ENCODE assay signal across 19 cellular contexts in genomic region chr5:56306433-56307150, GRCh38.
"Had no signal": no experiment of that assay in that cellular context is flagged by ENCODE, and none has a peak within 500 bp of the region (broad histone marks: within the 10 kb centered on the region; RNA-seq: fewer than 3 reads in every experiment).

No MANE protein-coding gene starts in this region.

- DNase-seq: activated CD4-positive, alpha-beta T cell treated with anti-CD3 and anti-CD28 coated beads, Interleukin-2, amount 10 ng/mL, durations not matched to agents 7 days and 5 days; activated CD4-positive, CD25-positive, alpha-beta regulatory T cell; activated CD8-positive, alpha-beta memory T cell treated with anti-CD3 and anti-CD28 coated beads for 24 hours; activated naive CD4-positive, alpha-beta T cell treated with anti-CD3 and anti-CD28 coated beads for 36 hours; adrenal gland; caudate nucleus; effector CD8-positive, alpha-beta T cell; heart left ventricle; natural killer cell; nucleus accumbens; right lobe of liver; stimulated activated CD4-positive, alpha-beta T cell treated with anti-CD3 and anti-CD28 coated beads, Interleukin-2, amount 100 ng/mL, for 24 hours; stimulated activated naive CD4-positive, alpha-beta T cell treated with Interleukin-2 at 50 U/mL for 16 hours; upper lobe of left lung had no signal

- H3K36me3 ChIP-seq: adrenal gland, heart left ventricle, prostate gland, right lobe of liver, upper lobe of left lung had no signal

- FAIRE-seq: frontal cortex, islet of Langerhans, TTC549 had no signal

- ATAC-seq: heart left ventricle, natural killer cell, right lobe of liver had no signal

- H3K4me3 ChIP-seq: adrenal gland, coronary artery, heart left ventricle, prostate gland, right lobe of liver, upper lobe of left lung had no signal

- H3K27ac ChIP-seq: adrenal gland, coronary artery, heart left ventricle, prostate gland, right lobe of liver, upper lobe of left lung had no signal

- H3K27me3 ChIP-seq: adrenal gland, heart left ventricle, right lobe of liver, upper lobe of left lung had no signal

- H3K9me3 ChIP-seq: adrenal gland, prostate gland, right lobe of liver, upper lobe of left lung had no signal

- H3K4me1 ChIP-seq: prostate gland, upper lobe of left lung had no signal
